In the genomic region with DNA sequence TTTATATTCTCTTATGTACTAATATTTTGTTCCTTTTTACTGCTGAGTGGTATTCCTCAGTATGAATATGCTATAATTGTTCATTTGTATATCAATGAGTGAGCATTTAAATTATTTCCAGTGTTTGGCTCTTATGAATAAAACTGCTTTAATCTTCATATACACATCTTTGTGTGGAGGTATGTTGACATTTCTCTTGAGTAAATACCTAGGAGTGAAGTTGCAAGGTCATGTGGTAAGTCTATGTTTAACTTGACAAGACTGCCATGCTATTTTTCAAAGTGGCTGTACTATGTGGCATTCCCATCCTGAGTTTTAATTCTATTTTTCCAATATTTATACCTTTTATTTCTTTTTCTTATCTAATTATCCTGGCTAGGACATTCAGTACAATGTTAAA, we compare ENCODE assay signal across 19 cellular contexts.
DNase-seq lines count a peak whose midpoint lies in the region; ATAC-seq, FAIRE-seq and TF ChIP-seq lines count a peak whose summit lies in the region.
"Had no signal": no experiment of that assay in that cellular context is flagged by ENCODE, and none has a peak within 500 bp of the region (broad histone marks: within the 10 kb centered on the region; RNA-seq: fewer than 3 reads in every experiment).

No MANE protein-coding gene starts in this region.

- H3K9ac ChIP-seq in GM12878 (ENCODE audit: control insufficient read depth, insufficient read depth, low read length), result no peak overlapping the region

- peak overlapping the region in 1 of 2 donors; percentile 12 for H3K4me3 Mint-ChIP-seq in activated T-cell treated with anti-CD3 and anti-CD28 coated beads, Interleukin-2, amount 50 U/mL, for 72 hours
- H3K4me3 Mint-ChIP-seq in activated T-cell treated with anti-CD3 and anti-CD28 coated beads, Interleukin-2, amount 50 U/mL, for 4 hours, result no peak overlapping the region
- H3K4me3 Mint-ChIP-seq in natural killer cell treated with Interleukin-12 subunit alpha and Interleukin-12 subunit beta and Interleukin-15 and Interleukin-18, amount 100 ng/mL, for 72 hours, result peak overlapping the region; percentile 14
- H3K4me3 Mint-ChIP-seq: B cell, CD14-positive monocyte had no signal

- no peak overlapping the region for H3K4me2 ChIP-seq in GM12878 (ENCODE audit: control insufficient read depth, insufficient read depth)
- H3K4me2 ChIP-seq: A549 had no signal

- in situ Hi-C loops in GM12878 (cut with MboI), result no loop called here

- no peaks in the 10 kb centered on the region for H3K36me3 ChIP-seq in GM12878 (ENCODE audit: control insufficient read depth in 2 of 2, insufficient read depth in 2 of 2, low read length in 1 of 2)
- H3K36me3 ChIP-seq: MG63, SJSA1 had no signal

- SMC1A ChIA-PET in GM12878 (lab: Charles Lee; ENCODE audit: uncharacterized antibody, unreplicated experiment), result no interaction called here

- no peak for TF ChIP-seq CTCF in GM12878 (IDR thresholded peaks at IDR 0.05 in 2 of 3, conservative IDR thresholded peaks at IDR 0.05 in 1 of 3; ENCODE audit: control insufficient read depth in 2 of 3, extremely low read depth in 1 of 3, insufficient read depth in 1 of 3, low read depth in 3 of 3, low read length in 3 of 3)

- no peak for ATAC-seq in activated T-cell treated with anti-CD3 and anti-CD28 coated beads, Interleukin-2, amount 50 U/mL, for 72 hours (replicated peaks in 1 of 2)
- no peak for ATAC-seq in activated T-cell treated with anti-CD3 and anti-CD28 coated beads, Interleukin-2, amount 50 U/mL, for 4 hours
- ATAC-seq in GM12878, result no peak
- ATAC-seq in natural killer cell treated with Interleukin-12 subunit alpha and Interleukin-12 subunit beta and Interleukin-15 and Interleukin-18, amount 100 ng/mL, for 72 hours, result no peak
- no peak for ATAC-seq in HG03095 (IDR thresholded peaks at IDR 0.05; ENCODE audit: unreplicated experiment)
- ATAC-seq: A549, HCT116, Right ventricle myocardium inferior had no signal

- RAD21 ChIA-PET in GM12878 (lab: Charles Lee; ENCODE audit: unreplicated experiment), result no interaction called here

- peaks cover 9% of the 10 kb centered on the region for H3K27me3 Mint-ChIP-seq in activated T-cell treated with anti-CD3 and anti-CD28 coated beads, Interleukin-2, amount 50 U/mL, for 72 hours (ENCODE audit: low read depth)
- H3K27me3 Mint-ChIP-seq in activated T-cell treated with anti-CD3 and anti-CD28 coated beads, Interleukin-2, amount 50 U/mL, for 4 hours (ENCODE audit: low read depth), result peaks cover 3% of the 10 kb centered on the region
- peaks cover 0 to 4% of the 10 kb centered on the region in 2 donors for H3K27me3 Mint-ChIP-seq in natural killer cell treated with Interleukin-12 subunit alpha and Interleukin-12 subunit beta and Interleukin-15 and Interleukin-18, amount 100 ng/mL, for 72 hours
- H3K27me3 Mint-ChIP-seq: B cell had no signal

- no peaks in the 10 kb centered on the region for H4K20me1 ChIP-seq in GM12878 (ENCODE audit: control insufficient read depth, insufficient read depth)

- no peak overlapping the region for H3K4me3 ChIP-seq in GM12878
- H3K4me3 ChIP-seq: A549, MG63, SJSA1 had no signal

- peaks cover 16% of the 10 kb centered on the region for H3K4me1 Mint-ChIP-seq in activated T-cell treated with anti-CD3 and anti-CD28 coated beads, Interleukin-2, amount 50 U/mL, for 72 hours (ENCODE audit: low read depth)
- peaks cover 33% of the 10 kb centered on the region for H3K4me1 Mint-ChIP-seq in activated T-cell treated with anti-CD3 and anti-CD28 coated beads, Interleukin-2, amount 50 U/mL, for 4 hours (ENCODE audit: low read depth)
- peaks cover 47 to 52% of the 10 kb centered on the region in 2 donors for H3K4me1 Mint-ChIP-seq in natural killer cell treated with Interleukin-12 subunit alpha and Interleukin-12 subunit beta and Interleukin-15 and Interleukin-18, amount 100 ng/mL, for 72 hours (ENCODE audit: low read depth in 2 of 2)

- peaks cover 2 to 3% of the 10 kb centered on the region in 2 donors for H3K9me3 Mint-ChIP-seq in activated T-cell treated with anti-CD3 and anti-CD28 coated beads, Interleukin-2, amount 50 U/mL, for 72 hours
- peaks cover 10% of the 10 kb centered on the region for H3K9me3 Mint-ChIP-seq in activated T-cell treated with anti-CD3 and anti-CD28 coated beads, Interleukin-2, amount 50 U/mL, for 4 hours
- H3K9me3 Mint-ChIP-seq in natural killer cell treated with Interleukin-12 subunit alpha and Interleukin-12 subunit beta and Interleukin-15 and Interleukin-18, amount 100 ng/mL, for 72 hours, result no peaks in the 10 kb centered on the region

- H3K9me3 ChIP-seq in GM12878 (replicated peaks; ENCODE audit: control insufficient read depth, insufficient read depth, low read length), result no peaks in the 10 kb centered on the region; the same call in 2 of the 3 replicates
- H3K9me3 ChIP-seq: A549, SJSA1 had no signal

- DNase-seq in activated T-cell treated with anti-CD3 and anti-CD28 coated beads, Interleukin-2, amount 50 U/mL, for 72 hours, result no peak
- no peak for DNase-seq in activated T-cell treated with anti-CD3 and anti-CD28 coated beads, Interleukin-2, amount 50 U/mL, for 4 hours
- peak; percentile 58 for DNase-seq in DMS53 (lab: John Stamatoyannopoulos, UW)
- no peak for DNase-seq in GM12878 (ENCODE audit: low read depth, low spot score)
- DNase-seq in natural killer cell treated with Interleukin-12 subunit alpha and Interleukin-12 subunit beta and Interleukin-15 and Interleukin-18, amount 100 ng/mL, for 72 hours (ENCODE audit: low spot score), result no peak
- no peak for DNase-seq in SW480 (ENCODE audit: low spot score)
- DNase-seq in 8988T, result no peak
- DNase-seq: DMS 273 treated with DMSO at 0.1 percent for 48 hours, GOT3, Kasumi-1, MG63 had no signal

- BruUV-seq in GM12878 (replicated peaks; lab: Mats Ljungman, UMichigan), result no TSS peak

- TF ChIP-seq RAD21 in GM12878 (IDR thresholded peaks at IDR 0.05; ENCODE audit: insufficient read depth, low read depth, low read length), result no peak

- no peak for TF ChIP-seq POLR2A in GM12878 (IDR thresholded peaks at IDR 0.05; ENCODE audit: low read depth, low read length)

- H3K27ac Mint-ChIP-seq in activated T-cell treated with anti-CD3 and anti-CD28 coated beads, Interleukin-2, amount 50 U/mL, for 72 hours, result peak overlapping the region; percentile 61
- H3K27ac Mint-ChIP-seq in natural killer cell treated with Interleukin-12 subunit alpha and Interleukin-12 subunit beta and Interleukin-15 and Interleukin-18, amount 100 ng/mL, for 72 hours, result peak overlapping the region; percentile 96 to 97
- H3K27ac Mint-ChIP-seq: B cell, CD14-positive monocyte, IgD-negative memory B cell had no signal

- intact Hi-C loops in GM12878 (cut with micrococcal nuclease; ENCODE audit: unreplicated experiment), result loop anchor here (10.0 kb wide), 1 partner anchor 507 kb away; a partner anchor contains a TSS

- no peak for TF ChIP-seq EP300 in GM12878 (IDR thresholded peaks at IDR 0.05; ENCODE audit: borderline replicate concordance in 1 of 2, control insufficient read depth in 1 of 2, low read depth in 2 of 2, low read length in 2 of 2)

- POLR2A ChIA-PET in GM12878 (lab: Charles Lee), result interaction anchor here (0.5 kb wide), 1 partner anchor 24 kb away, joined by 3 read pairs; no protein-coding TSS in a partner anchor

- no peaks in the 10 kb centered on the region for H3K27me3 ChIP-seq in GM12878 (replicated peaks in 1 of 2; ENCODE audit: control insufficient read depth in 2 of 2, insufficient read depth in 2 of 2, low read length in 1 of 2)
- H3K27me3 ChIP-seq: MG63, SJSA1 had no signal

- H3K4me1 ChIP-seq in GM12878 (ENCODE audit: control insufficient read depth, insufficient read depth, low read length), result peaks cover 3% of the 10 kb centered on the region; the same call in 1 of the 2 replicates

- no peak overlapping the region for H3K27ac ChIP-seq in GM12878 (ENCODE audit: control insufficient read depth, insufficient read depth)
- H3K27ac ChIP-seq: SJSA1 had no signal

- CTCF ChIA-PET in GM12878 (lab: Yijun Ruan, JAX), result no interaction called here

- H3K36me3 Mint-ChIP-seq in activated T-cell treated with anti-CD3 and anti-CD28 coated beads, Interleukin-2, amount 50 U/mL, for 72 hours (ENCODE audit: insufficient read depth in 2 of 2), result peaks cover 4 to 6% of the 10 kb centered on the region in 2 donors
- no peaks in the 10 kb centered on the region for H3K36me3 Mint-ChIP-seq in activated T-cell treated with anti-CD3 and anti-CD28 coated beads, Interleukin-2, amount 50 U/mL, for 4 hours (ENCODE audit: insufficient read depth)
- no peaks in the 10 kb centered on the region for H3K36me3 Mint-ChIP-seq in natural killer cell treated with Interleukin-12 subunit alpha and Interleukin-12 subunit beta and Interleukin-15 and Interleukin-18, amount 100 ng/mL, for 72 hours

- no peak overlapping the region for H2AFZ ChIP-seq in GM12878 (ENCODE audit: control insufficient read depth, low read depth, low read length)

- FAIRE-seq in GM12878 (lab: Jason Lieb, UNC), result peak; percentile 38

- peaks cover 8% of the 10 kb centered on the region for H3K79me2 ChIP-seq in GM12878 (ENCODE audit: control insufficient read depth, insufficient read depth, low read length)

TF ChIP-seq in GM12878, 131 proteins besides CTCF, POLR2A, EP300 and RAD21 (continues in another document):
- no peak for TF ChIP-seq ZNF274 (IDR thresholded peaks at IDR 0.05; ENCODE audit: insufficient read depth, insufficient read length)
